ENCODE assay signal across 8 cellular contexts in the genomic region with DNA sequence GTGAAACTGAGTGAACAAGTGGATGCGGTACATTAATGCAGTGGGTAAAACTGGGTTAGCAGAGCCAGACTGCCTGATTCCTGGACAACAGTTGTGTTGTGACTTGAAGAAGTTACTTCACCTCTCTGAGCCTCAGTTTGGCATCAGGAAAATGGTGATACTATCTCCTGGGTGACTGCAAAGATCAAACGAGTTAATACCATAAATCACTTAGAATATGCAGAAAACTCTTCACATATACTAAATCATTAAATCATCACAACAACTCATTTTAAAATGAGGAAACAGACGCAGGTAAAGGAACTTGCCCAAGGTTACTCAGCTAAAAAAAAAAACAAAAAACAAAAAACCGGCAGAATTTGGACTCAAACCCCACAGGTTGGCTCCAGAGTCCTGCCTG. TPM values are rescaled to one million over a fixed set of nuclear protein-coding genes. Genes with fewer than 3 reads are reported as not detected.
DNase-seq lines count a peak whose midpoint lies in the region; TF ChIP-seq lines count a peak whose summit lies in the region.

No MANE protein-coding gene starts in this region.

- H3K27me3 Mint-ChIP-seq in nephron progenitor cell (ENCODE audit: low read depth, poor library complexity): no peaks in the 10 kb centered on the region

- H3F3A ChIP-seq in Loucy (ENCODE audit: low read depth): no peaks in the 10 kb centered on the region

- no peaks in the 10 kb centered on the region for H3K9me3 Mint-ChIP-seq in nephron progenitor cell

- H3K79me2 ChIP-seq in Loucy (ENCODE audit: insufficient read depth, low read length): no peaks in the 10 kb centered on the region

- H3K9me2 ChIP-seq in Loucy (replicated peaks; ENCODE audit: low read depth, low read length): no peaks in the 10 kb centered on the region

- H3K36me3 ChIP-seq in BLaER1 (peaks cover 14% of the 10 kb centered on the region), Loucy (ENCODE audit: insufficient read depth, low read length) (no peaks in the 10 kb centered on the region), ectodermal cell (ENCODE audit: control insufficient read depth, insufficient read depth, low read length) (no peaks in the 10 kb centered on the region)

- peak overlapping the region; percentile 93 for H3K4me3 Mint-ChIP-seq in nephron progenitor cell

- no peak for DNase-seq in nephron progenitor cell
- DNase-seq in NCI-H2196 treated with DMSO at 0.1 percent for 48 hours (lab: John Stamatoyannopoulos, UW; ENCODE audit: unreplicated experiment): no peak
- no peak for DNase-seq in NCI-H748 (lab: John Stamatoyannopoulos, UW; ENCODE audit: unreplicated experiment)
- no peak for DNase-seq in NCI-H187 (lab: John Stamatoyannopoulos, UW)
- DNase-seq in NCI-H2081 treated with DMSO at 0.1 percent for 48 hours (lab: John Stamatoyannopoulos, UW): no peak

- H3K9me3 ChIP-seq in BLaER1 (no peaks in the 10 kb centered on the region), Loucy (ENCODE audit: insufficient read depth, low read depth, low read length) (no peaks in the 10 kb centered on the region), ectodermal cell (ENCODE audit: control insufficient read depth, low read length) (no peaks in the 10 kb centered on the region)

- H3K4me1 Mint-ChIP-seq in nephron progenitor cell: peaks cover 32% of the 10 kb centered on the region

- H4K20me1 ChIP-seq in BLaER1: no peaks in the 10 kb centered on the region
- H4K20me1 ChIP-seq in Loucy (ENCODE audit: insufficient read depth, low read length, poor library complexity, severe bottlenecking): no peaks in the 10 kb centered on the region

- WGBS in ectodermal cell, 2 experiments: 76 to 78% methylated on average over 4 of the region's 4 CpGs

- no peak for TF ChIP-seq CTCF in Loucy (conservative IDR thresholded peaks at IDR 0.05; ENCODE audit: low read length)
- no peak for TF ChIP-seq CTCF in nephron progenitor cell (IDR thresholded peaks at IDR 0.05)

- H3K4me2 ChIP-seq in BLaER1: peak overlapping the region; percentile 79
- peak overlapping the region; percentile 78 for H3K4me2 ChIP-seq in Loucy (ENCODE audit: low read depth, low read length, poor library complexity, severe bottlenecking)

- no peak overlapping the region for H3K27ac Mint-ChIP-seq in nephron progenitor cell

- H3K4me1 ChIP-seq in BLaER1 (peaks cover 23% of the 10 kb centered on the region), Loucy (ENCODE audit: insufficient read depth, low read length, poor library complexity, severe bottlenecking) (peaks cover 21% of the 10 kb centered on the region), ectodermal cell (ENCODE audit: control insufficient read depth, insufficient read depth, low read length) (peaks cover 9% of the 10 kb centered on the region)

- peak overlapping the region; percentile 84 for H3K4me3 ChIP-seq in BLaER1
- peak overlapping the region; percentile 81 for H3K4me3 ChIP-seq in Loucy (ENCODE audit: low read length, poor library complexity, severe bottlenecking)
- peak overlapping the region; percentile 78 for H3K4me3 ChIP-seq in ectodermal cell (ENCODE audit: insufficient read depth, low read depth, low read length)

- H2AFZ ChIP-seq in Loucy (ENCODE audit: low read length): peak overlapping the region; percentile 87

- peak overlapping the region; percentile 84 for H3K9ac ChIP-seq in BLaER1
- H3K9ac ChIP-seq in Loucy (ENCODE audit: low read depth, low read length, poor library complexity, severe bottlenecking): peak overlapping the region; percentile 73

- no peak overlapping the region for H3K27ac ChIP-seq in BLaER1
- H3K27ac ChIP-seq in ectodermal cell (ENCODE audit: insufficient read depth, low read depth, low read length, poor library complexity, severe bottlenecking): no peak overlapping the region

- H3K36me3 Mint-ChIP-seq in nephron progenitor cell (ENCODE audit: low read depth): peaks cover 32% of the 10 kb centered on the region

- H3K27me3 ChIP-seq in BLaER1 (no peaks in the 10 kb centered on the region), Loucy (ENCODE audit: insufficient read depth, low read length, poor library complexity, severe bottlenecking) (no peaks in the 10 kb centered on the region), ectodermal cell (ENCODE audit: control insufficient read depth, insufficient read depth, low read length, poor library complexity, severe bottlenecking) (no peaks in the 10 kb centered on the region)

RNA-seq across cellular contexts. Expression of a gene that starts 0.8 kb away (rescaled TPM):
- 24.0 TPM for polyA plus RNA-seq in ectodermal cell (2013, experiment 1 of 4)
- polyA plus RNA-seq in ectodermal cell (2013, experiment 2 of 4): 20.0 TPM
- 17.8 TPM for polyA plus RNA-seq in ectodermal cell (2013, experiment 3 of 4)
- 23.7 TPM for polyA plus RNA-seq in ectodermal cell (2013, experiment 4 of 4)

RNA-seq across cellular contexts. Expression of a gene that starts 30.4 kb away (rescaled TPM):
- polyA plus RNA-seq in ectodermal cell (2013, experiment 1 of 4): 24.3 TPM
- polyA plus RNA-seq in ectodermal cell (2013, experiment 2 of 4): 26.9 TPM
- polyA plus RNA-seq in ectodermal cell (2013, experiment 3 of 4): 25.5 TPM
- 27.5 TPM for polyA plus RNA-seq in ectodermal cell (2013, experiment 4 of 4)
